8 cellular contexts compared by ENCODE assay signal in the genomic region with DNA sequence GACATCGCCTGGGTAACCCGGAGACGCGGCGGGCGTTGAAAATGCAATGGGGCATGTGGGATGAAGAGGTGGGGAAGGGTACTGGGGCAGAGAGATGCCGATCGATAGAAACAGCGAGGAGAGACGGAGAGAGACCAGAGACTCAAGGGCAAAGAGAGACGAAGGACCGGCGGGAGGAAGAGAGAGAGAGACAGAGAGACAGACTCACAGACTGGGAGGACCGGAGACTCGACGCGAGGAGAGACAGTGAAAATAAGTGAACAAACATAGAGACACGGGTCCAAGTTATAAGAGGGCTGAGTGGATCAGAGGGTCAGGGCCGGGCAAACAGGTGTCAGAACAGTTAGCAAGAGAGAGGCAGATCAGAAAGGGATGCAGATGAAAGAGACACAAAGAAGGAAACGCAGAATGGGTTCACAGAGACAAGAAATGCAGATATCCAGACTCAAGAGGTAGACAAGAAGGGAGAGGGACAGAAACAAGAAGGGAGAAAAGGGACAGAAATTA. TPM values are rescaled to one million over a fixed set of nuclear protein-coding genes. Genes with fewer than 3 reads are reported as not detected.
DNase-seq lines count a peak whose midpoint lies in the region; ATAC-seq, FAIRE-seq and TF ChIP-seq lines count a peak whose summit lies in the region.

No MANE protein-coding gene starts in this region.

- peak overlapping the region; percentile 66 for H3K4me3 ChIP-seq in HFF-Myc (replicated peaks; ENCODE audit: low read depth, low read length)
- peak overlapping the region; percentile 45 for H3K4me3 ChIP-seq in iPS-11a (ENCODE audit: low read depth, low read length)

- DNase-seq in HFF-Myc (ENCODE audit: extremely low read depth, low read depth) (no peak), NCI-H2029 (lab: John Stamatoyannopoulos, UW) (no peak), urothelium cell line (ENCODE audit: low spot score) (no peak), NCI-H345 (lab: John Stamatoyannopoulos, UW) (no peak)
- no peak for DNase-seq in activated T-helper 1 cell treated with anti-CD3 and anti-CD28 coated beads, Interleukin-12 subunit alpha, Interleukin-12 subunit beta, Interleukin-2, Interleukin-4 antibody, amounts not matched to agents 30 ng/mL and 10 ng/mL and 1 ng/mL, durations not matched to agents 14 hours and 24 hours and 36 hours (ENCODE audit: low spot score)
- DNase-seq in stimulated activated effector memory CD8-positive, alpha-beta T cell treated with anti-CD3 and anti-CD28 coated beads, Interleukin-12 subunit alpha, Interleukin-12 subunit beta, amount 100 ng/mL, for 72 hours (ENCODE audit: low spot score in 2 of 2): no peak

- H3K27me3 Mint-ChIP-seq in activated T-helper 1 cell treated with anti-CD3 and anti-CD28 coated beads, Interleukin-12 subunit alpha, Interleukin-12 subunit beta, Interleukin-2, Interleukin-4 antibody, amounts not matched to agents 30 ng/mL and 10 ng/mL and 1 ng/mL, durations not matched to agents 14 hours and 24 hours and 36 hours (ENCODE audit: insufficient read depth): no peaks in the 10 kb centered on the region

- no peak for ATAC-seq in stimulated activated effector memory CD8-positive, alpha-beta T cell treated with anti-CD3 and anti-CD28 coated beads, Interleukin-12 subunit alpha, Interleukin-12 subunit beta, amount 100 ng/mL, for 72 hours
- ATAC-seq in HG02970 (IDR thresholded peaks at IDR 0.05; ENCODE audit: low FRiP score, unreplicated experiment): no peak

- peak overlapping the region; percentile 99 for H3K27ac Mint-ChIP-seq in activated T-helper 1 cell treated with anti-CD3 and anti-CD28 coated beads, Interleukin-12 subunit alpha, Interleukin-12 subunit beta, Interleukin-2, Interleukin-4 antibody, amounts not matched to agents 30 ng/mL and 10 ng/mL and 1 ng/mL, durations not matched to agents 14 hours and 24 hours and 36 hours
- peak overlapping the region; percentile 100 for H3K27ac Mint-ChIP-seq in stimulated activated effector memory CD8-positive, alpha-beta T cell treated with anti-CD3 and anti-CD28 coated beads, Interleukin-12 subunit alpha, Interleukin-12 subunit beta, amount 100 ng/mL, for 72 hours

- intact Hi-C loops in activated T-helper 1 cell treated with anti-CD3 and anti-CD28 coated beads, Interleukin-12 subunit alpha, Interleukin-12 subunit beta, Interleukin-2, Interleukin-4 antibody, amounts not matched to agents 30 ng/mL and 10 ng/mL and 1 ng/mL, durations not matched to agents 14 hours and 24 hours and 36 hours (cut with micrococcal nuclease): loop anchor here (1.0 kb wide), 10 partner anchors 8 to 192 kb away; a partner anchor contains a TSS

- H3K4me3 Mint-ChIP-seq in activated T-helper 1 cell treated with anti-CD3 and anti-CD28 coated beads, Interleukin-12 subunit alpha, Interleukin-12 subunit beta, Interleukin-2, Interleukin-4 antibody, amounts not matched to agents 30 ng/mL and 10 ng/mL and 1 ng/mL, durations not matched to agents 14 hours and 24 hours and 36 hours: peak overlapping the region; percentile 95
- peak overlapping the region; percentile 98 for H3K4me3 Mint-ChIP-seq in stimulated activated effector memory CD8-positive, alpha-beta T cell treated with anti-CD3 and anti-CD28 coated beads, Interleukin-12 subunit alpha, Interleukin-12 subunit beta, amount 100 ng/mL, for 72 hours

- no peak for FAIRE-seq in urothelium cell line (lab: Jason Lieb, UNC)

- peaks cover 8% of the 10 kb centered on the region for H3K36me3 Mint-ChIP-seq in activated T-helper 1 cell treated with anti-CD3 and anti-CD28 coated beads, Interleukin-12 subunit alpha, Interleukin-12 subunit beta, Interleukin-2, Interleukin-4 antibody, amounts not matched to agents 30 ng/mL and 10 ng/mL and 1 ng/mL, durations not matched to agents 14 hours and 24 hours and 36 hours (ENCODE audit: low read depth)
- H3K36me3 Mint-ChIP-seq in stimulated activated effector memory CD8-positive, alpha-beta T cell treated with anti-CD3 and anti-CD28 coated beads, Interleukin-12 subunit alpha, Interleukin-12 subunit beta, amount 100 ng/mL, for 72 hours: peaks cover 37% of the 10 kb centered on the region

- no peak for TF ChIP-seq CTCF in HFF-Myc (IDR thresholded peaks at IDR 0.05; ENCODE audit: low read depth, low read length, missing control alignments)

- H3K4me1 Mint-ChIP-seq in activated T-helper 1 cell treated with anti-CD3 and anti-CD28 coated beads, Interleukin-12 subunit alpha, Interleukin-12 subunit beta, Interleukin-2, Interleukin-4 antibody, amounts not matched to agents 30 ng/mL and 10 ng/mL and 1 ng/mL, durations not matched to agents 14 hours and 24 hours and 36 hours (ENCODE audit: low read depth): peaks cover 41% of the 10 kb centered on the region
- peaks cover 53% of the 10 kb centered on the region for H3K4me1 Mint-ChIP-seq in stimulated activated effector memory CD8-positive, alpha-beta T cell treated with anti-CD3 and anti-CD28 coated beads, Interleukin-12 subunit alpha, Interleukin-12 subunit beta, amount 100 ng/mL, for 72 hours

- no peaks in the 10 kb centered on the region for H3K9me3 Mint-ChIP-seq in activated T-helper 1 cell treated with anti-CD3 and anti-CD28 coated beads, Interleukin-12 subunit alpha, Interleukin-12 subunit beta, Interleukin-2, Interleukin-4 antibody, amounts not matched to agents 30 ng/mL and 10 ng/mL and 1 ng/mL, durations not matched to agents 14 hours and 24 hours and 36 hours
- H3K9me3 Mint-ChIP-seq in stimulated activated effector memory CD8-positive, alpha-beta T cell treated with anti-CD3 and anti-CD28 coated beads, Interleukin-12 subunit alpha, Interleukin-12 subunit beta, amount 100 ng/mL, for 72 hours: no peaks in the 10 kb centered on the region

RNA-seq across cellular contexts. Expression of a gene that starts 0.6 kb away (rescaled TPM):
- 19.6 and 21.6 TPM in 2 replicates for total RNA-seq in activated T-helper 1 cell treated with anti-CD3 and anti-CD28 coated beads, Interleukin-12 subunit alpha, Interleukin-12 subunit beta, Interleukin-2, Interleukin-4 antibody, amounts not matched to agents 30 ng/mL and 10 ng/mL and 1 ng/mL, durations not matched to agents 14 hours and 24 hours and 36 hours

RNA-seq across cellular contexts. Expression of a gene that starts 15.3 kb away (rescaled TPM):
- 147 and 164 TPM in 2 replicates for total RNA-seq in activated T-helper 1 cell treated with anti-CD3 and anti-CD28 coated beads, Interleukin-12 subunit alpha, Interleukin-12 subunit beta, Interleukin-2, Interleukin-4 antibody, amounts not matched to agents 30 ng/mL and 10 ng/mL and 1 ng/mL, durations not matched to agents 14 hours and 24 hours and 36 hours

RNA-seq across cellular contexts. Expression of a gene that starts 18.8 kb away (rescaled TPM):
- total RNA-seq in activated T-helper 1 cell treated with anti-CD3 and anti-CD28 coated beads, Interleukin-12 subunit alpha, Interleukin-12 subunit beta, Interleukin-2, Interleukin-4 antibody, amounts not matched to agents 30 ng/mL and 10 ng/mL and 1 ng/mL, durations not matched to agents 14 hours and 24 hours and 36 hours: 109 and 114 TPM in 2 replicates

RNA-seq across cellular contexts. Expression of a gene that starts 29.8 kb away (rescaled TPM):
- 664 and 687 TPM in 2 replicates for total RNA-seq in activated T-helper 1 cell treated with anti-CD3 and anti-CD28 coated beads, Interleukin-12 subunit alpha, Interleukin-12 subunit beta, Interleukin-2, Interleukin-4 antibody, amounts not matched to agents 30 ng/mL and 10 ng/mL and 1 ng/mL, durations not matched to agents 14 hours and 24 hours and 36 hours

RNA-seq across cellular contexts. Expression of a gene that starts 54.1 kb away (rescaled TPM):
- 15.9 and 17.4 TPM in 2 replicates for total RNA-seq in activated T-helper 1 cell treated with anti-CD3 and anti-CD28 coated beads, Interleukin-12 subunit alpha, Interleukin-12 subunit beta, Interleukin-2, Interleukin-4 antibody, amounts not matched to agents 30 ng/mL and 10 ng/mL and 1 ng/mL, durations not matched to agents 14 hours and 24 hours and 36 hours
